Comparison of ENCODE assay signal across 27 cellular contexts in genomic region chr4:171517883-171518282, GRCh38.
"Had no signal": no experiment of that assay in that cellular context is flagged by ENCODE, and none has a peak within 500 bp of the region (broad histone marks: within the 10 kb centered on the region; RNA-seq: fewer than 3 reads in every experiment).

No MANE protein-coding gene starts in this region.

- ATAC-seq: effector memory CD8-positive, alpha-beta T cell; esophagus mucosa; gastrocnemius medialis; heart right ventricle; left cardiac atrium; left lung; left ventricle myocardium superior; lower lobe of right lung; naive thymus-derived CD4-positive, alpha-beta T cell had no signal

- H3K4me3 Mint-ChIP-seq: dendritic cell treated with granulocyte-macrophage colony-stimulating factor and Interleukin-4, amounts not matched to agents 40 ng/mL and 50 ng/mL, for 4 days; effector memory CD8-positive, alpha-beta T cell; endodermal cell; naive thymus-derived CD4-positive, alpha-beta T cell had no signal

- H3K27me3 ChIP-seq: colonic mucosa, esophagus squamous epithelium, gastrocnemius medialis, heart right ventricle, left lung had no signal

- DNase-seq: colonic mucosa; cortex of kidney; effector CD8-positive, alpha-beta T cell; effector memory CD8-positive, alpha-beta T cell; endodermal cell; erythroblast; esophagus squamous epithelium; foreskin fibroblast; foreskin melanocyte; gastrocnemius medialis; glutamatergic neuron; head of caudate nucleus; heart right ventricle; hippocampal formation; left cardiac atrium; left lung; left ventricle myocardium superior; lower lobe of right lung; mesenchymal stem cell; midbrain; naive thymus-derived CD4-positive, alpha-beta T cell had no signal

- FAIRE-seq: endometrium, islet of Langerhans, keratinocyte had no signal

- H3K9me3 ChIP-seq: colonic mucosa, esophagus squamous epithelium, gastrocnemius medialis, left lung, lower lobe of right lung had no signal

- H3K27ac Mint-ChIP-seq: dendritic cell treated with granulocyte-macrophage colony-stimulating factor and Interleukin-4, amounts not matched to agents 40 ng/mL and 50 ng/mL, for 4 days; effector memory CD8-positive, alpha-beta T cell; endodermal cell; naive thymus-derived CD4-positive, alpha-beta T cell had no signal

- H3K4me3 ChIP-seq: colonic mucosa, esophagus squamous epithelium, gastrocnemius medialis, heart right ventricle, left lung, lower lobe of right lung had no signal

- H3K36me3 Mint-ChIP-seq: naive thymus-derived CD4-positive, alpha-beta T cell had no signal

- H3K27ac ChIP-seq: colonic mucosa, epithelial cell of prostate, esophagus squamous epithelium, gastrocnemius medialis, heart right ventricle, left lung, lower lobe of right lung had no signal

- H3K36me3 ChIP-seq: colonic mucosa, esophagus squamous epithelium, gastrocnemius medialis, heart right ventricle, left lung, lower lobe of right lung had no signal

- H3K4me1 Mint-ChIP-seq: naive thymus-derived CD4-positive, alpha-beta T cell had no signal

- H3K27me3 Mint-ChIP-seq: dendritic cell treated with granulocyte-macrophage colony-stimulating factor and Interleukin-4, amounts not matched to agents 40 ng/mL and 50 ng/mL, for 4 days; effector memory CD8-positive, alpha-beta T cell; naive thymus-derived CD4-positive, alpha-beta T cell had no signal

- H3K4me1 ChIP-seq: colonic mucosa, esophagus squamous epithelium, gastrocnemius medialis, heart right ventricle, left lung, lower lobe of right lung had no signal
